31 cellular contexts compared by ENCODE assay signal in the genomic region with DNA sequence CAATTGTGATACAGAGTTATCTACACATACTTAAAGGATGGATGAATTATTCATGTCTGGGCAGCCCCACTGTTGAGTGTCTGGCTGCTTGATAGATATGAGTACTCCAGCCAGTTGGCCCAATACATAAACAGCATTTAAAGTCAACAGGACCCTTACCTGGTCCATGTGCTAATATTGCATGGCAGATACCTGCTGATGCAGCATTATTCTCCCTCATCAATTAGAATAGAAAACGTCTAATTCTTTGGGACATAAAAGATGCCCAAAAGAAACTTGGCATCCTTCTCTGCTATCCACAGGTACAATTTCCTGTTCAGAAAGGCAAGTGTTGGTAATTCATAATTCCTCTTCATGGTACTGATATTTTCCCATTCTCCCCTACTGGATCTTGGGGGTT.
"Had no signal": no experiment of that assay in that cellular context is flagged by ENCODE, and none has a peak within 500 bp of the region (broad histone marks: within the 10 kb centered on the region; RNA-seq: fewer than 3 reads in every experiment).

No MANE protein-coding gene starts in this region.

- H3K9ac ChIP-seq: neural progenitor cell, parathyroid adenoma had no signal

- H2AFZ ChIP-seq: neural progenitor cell, parathyroid adenoma had no signal

- H3K4me3 ChIP-seq: neural progenitor cell, ovary, psoas muscle, skin epidermis, smooth muscle cell, spleen, suprapubic skin, testis, tibial artery, transverse colon, upper lobe of right lung, uterus had no signal

- H3K4me3 Mint-ChIP-seq: natural killer cell; nephron; neural progenitor cell; stimulated activated memory B cell treated with anti-CD40 and anti-IgM and Interleukin-4, amounts not matched to agents 10 μg/mL and 1 μg/mL and 100 μg/mL, for 72 hours; stimulated activated naive CD8-positive, alpha-beta T cell treated with anti-CD3 and anti-CD28 coated beads, Interleukin-15, amount 100 ng/mL, for 72 hours; type B pancreatic cell had no signal

- H3K9me3 ChIP-seq: ovary, psoas muscle, spleen, suprapubic skin, testis, tibial artery, transverse colon, upper lobe of right lung, uterus had no signal

- H3K27me3 ChIP-seq: neural progenitor cell, ovary, spleen, suprapubic skin, testis, tibial artery, transverse colon, upper lobe of right lung, uterus had no signal

- H3K4me1 Mint-ChIP-seq: natural killer cell; neural progenitor cell; stimulated activated memory B cell treated with anti-CD40 and anti-IgM and Interleukin-4, amounts not matched to agents 10 μg/mL and 1 μg/mL and 100 μg/mL, for 72 hours; stimulated activated naive CD8-positive, alpha-beta T cell treated with anti-CD3 and anti-CD28 coated beads, Interleukin-15, amount 100 ng/mL, for 72 hours had no signal

- H3K36me3 ChIP-seq: neural progenitor cell, ovary, spleen, suprapubic skin, tibial artery, transverse colon, upper lobe of right lung, uterus had no signal

- ATAC-seq: natural killer cell; psoas muscle; right cardiac atrium; sciatic nerve; stimulated activated memory B cell treated with anti-CD40 and anti-IgM and Interleukin-4, amounts not matched to agents 10 μg/mL and 1 μg/mL and 100 μg/mL, for 72 hours; stimulated activated naive CD8-positive, alpha-beta T cell treated with anti-CD3 and anti-CD28 coated beads, Interleukin-15, amount 100 ng/mL, for 72 hours; stimulated activated naive CD8-positive, alpha-beta T cell treated with anti-CD3 and anti-CD28 coated beads, Interleukin-15, Interleukin-2, amounts not matched to agents 100 U/mL and 50 U/mL, for 24 hours; upper lobe of right lung had no signal

- DNase-seq: natural killer cell; occipital lobe; ovary; posterior cingulate gyrus; psoas muscle; right cardiac atrium; spleen; stimulated activated CD4-positive, alpha-beta T cell treated with anti-CD3 and anti-CD28 coated beads, Interleukin-12 subunit alpha, Interleukin-12 subunit beta, amount 100 ng/mL, for 4 hours; stimulated activated CD4-positive, alpha-beta T cell treated with anti-CD3 and anti-CD28 coated beads, Interleukin-1b, Interleukin-23, amount 100 ng/mL, for 48 hours; stimulated activated CD4-positive, alpha-beta T cell treated with anti-CD3 and anti-CD28 coated beads, Interleukin-4, amount 100 ng/mL, for 1 hour; stimulated activated CD4-positive, alpha-beta T cell treated with anti-CD3 and anti-CD28 coated beads, Interleukin-4, amount 100 ng/mL, for 4 hours; stimulated activated CD8-positive, alpha-beta memory T cell treated with anti-CD3 and anti-CD28 coated beads, Interleukin-4, amount 100 ng/mL, for 48 hours; stimulated activated naive CD4-positive, alpha-beta T cell; stimulated activated naive CD8-positive, alpha-beta T cell treated with anti-CD3 and anti-CD28 coated beads, Interleukin-15, amount 100 ng/mL, for 72 hours; stimulated activated naive CD8-positive, alpha-beta T cell treated with anti-CD3 and anti-CD28 coated beads, Interleukin-15, Interleukin-2, amounts not matched to agents 100 U/mL and 50 U/mL, for 24 hours; substantia nigra; testis; tibial artery; transverse colon; upper lobe of right lung; uterus had no signal

- H3K4me1 ChIP-seq: neural progenitor cell, parathyroid adenoma, psoas muscle, spleen, suprapubic skin, testis, tibial artery, transverse colon, upper lobe of right lung, uterus had no signal

- H3K27ac Mint-ChIP-seq: natural killer cell; nephron; neural progenitor cell; progenitor cell of endocrine pancreas; stimulated activated memory B cell treated with anti-CD40 and anti-IgM and Interleukin-4, amounts not matched to agents 10 μg/mL and 1 μg/mL and 100 μg/mL, for 72 hours; type B pancreatic cell had no signal

- H3K27ac ChIP-seq: neural progenitor cell, ovary, parathyroid adenoma, psoas muscle, skin epidermis, spleen, suprapubic skin, testis, tibial artery, transverse colon, upper lobe of right lung, uterus had no signal

- H3K36me3 Mint-ChIP-seq: natural killer cell; neural progenitor cell; stimulated activated memory B cell treated with anti-CD40 and anti-IgM and Interleukin-4, amounts not matched to agents 10 μg/mL and 1 μg/mL and 100 μg/mL, for 72 hours; type B pancreatic cell had no signal

- H3K9me3 Mint-ChIP-seq: nephron; stimulated activated naive CD8-positive, alpha-beta T cell treated with anti-CD3 and anti-CD28 coated beads, Interleukin-15, amount 100 ng/mL, for 72 hours had no signal

- H3K27me3 Mint-ChIP-seq: progenitor cell of endocrine pancreas; stimulated activated memory B cell treated with anti-CD40 and anti-IgM and Interleukin-4, amounts not matched to agents 10 μg/mL and 1 μg/mL and 100 μg/mL, for 72 hours; stimulated activated naive CD8-positive, alpha-beta T cell treated with anti-CD3 and anti-CD28 coated beads, Interleukin-15, amount 100 ng/mL, for 72 hours had no signal

- H3K4me2 ChIP-seq: neural progenitor cell, smooth muscle cell had no signal
